In genomic region chr5:181189363-181189961, GRCh38 we compare ENCODE assay signal across 6 cellular contexts. TPM values are rescaled to one million over a fixed set of nuclear protein-coding genes. Genes with fewer than 3 reads are reported as not detected.
DNase-seq lines count a peak whose midpoint lies in the region; ATAC-seq and TF ChIP-seq lines count a peak whose summit lies in the region.

No MANE protein-coding gene starts in this region.

- H3K4me3 ChIP-seq in GM12864 (ENCODE audit: low read depth, low read length) (peak overlapping the region; percentile 87), transverse colon (peak overlapping the region; percentile 29 to 74 (median 60))

- no peak for TF ChIP-seq CTCF in GM12864 (IDR thresholded peaks at IDR 0.05; ENCODE audit: low read depth, low read length, missing control alignments)
- no peak for TF ChIP-seq CTCF in transverse colon (IDR thresholded peaks at IDR 0.05)

- H3K27ac ChIP-seq in transverse colon, result peak overlapping the region; percentile 90 to 97 (median 92)

- ATAC-seq in left colon, result peak; percentile 12
- no peak for ATAC-seq in HG02623 (IDR thresholded peaks at IDR 0.05; ENCODE audit: unreplicated experiment)

- in situ Hi-C loops in transverse colon (cut with MboI; ENCODE audit: low pct_ligation_motif_present in 1 of 4, low pct_unique_long_range_greater_than_20kb in 1 of 4, low sequenced_read_pairs in 3 of 4), result loop anchor here in 1 of 4 donors (5.0 kb wide), 1 partner anchor 73 kb away; the partner anchor contains the start of gene TRIM52

- WGBS in transverse colon (ENCODE audit: low coverage in 1 of 2), 2 donors, result 0 to 1% methylated on average over 13 to 41 of the region's 41 CpGs

- intact Hi-C loops in left colon (cut with DNase I, micrococcal nuclease) (loop anchor here in 1 of 2 donors (10.0 kb wide), 1 partner anchor 55 kb away; the partner anchor contains the start of gene RACK1), transverse colon (cut with DNase I; ENCODE audit: low total_unique reads) (loop anchor here (10.0 kb wide), 1 partner anchor 55 kb away; the partner anchor contains the start of gene RACK1)

- no peaks in the 10 kb centered on the region for H3K36me3 ChIP-seq in transverse colon

- TF ChIP-seq POLR2A in transverse colon (IDR thresholded peaks at IDR 0.05), result no peak

- H3K4me1 ChIP-seq in transverse colon, result peaks cover 7 to 29% (median 12%) of the 10 kb centered on the region in 4 donors

- H3K27me3 ChIP-seq in transverse colon, result no peaks in the 10 kb centered on the region

- no peaks in the 10 kb centered on the region for H3K9me3 ChIP-seq in transverse colon

- no peak for TF ChIP-seq EP300 in transverse colon (IDR thresholded peaks at IDR 0.05; ENCODE audit: low read depth)

- DNase-seq in GM12864 (ENCODE audit: low read depth), result no peak
- peak; percentile 64 for DNase-seq in activated T-cell treated with anti-CD3 and anti-CD28 coated beads, Interleukin-2, amount 50 U/mL, for 1 hour
- peak in 1 of 2 donors; percentile 59 for DNase-seq in left colon
- DNase-seq in transverse colon, result peak; percentile 45
- no peak for DNase-seq in DMS53 treated with DMSO at 0.1 percent for 48 hours (lab: John Stamatoyannopoulos, UW; ENCODE audit: unreplicated experiment)

RNA-seq across cellular contexts. Expression of gene TRIM7, which starts 15.5 kb away (rescaled TPM):
- total RNA-seq in left colon, result 10 to 100 TPM in 1 of 2 donors, 1 to 10 TPM in 1; 5.8 to 14.2 TPM
- total RNA-seq in transverse colon, result 10 to 100 TPM in 1 of 4 donors, 1 to 10 TPM in 2, not detected in 1; 2.5 to 16.7 (median 7.5) TPM

RNA-seq across cellular contexts. Expression of gene TRIM41, which starts 33.6 kb away (rescaled TPM):
- total RNA-seq in left colon (10 to 100 TPM; 21.5 to 32.0 TPM), transverse colon (10 to 100 TPM; 17.9 to 23.9 (median 18.7) TPM)

RNA-seq across cellular contexts. Expression of gene OR2V2, which starts 42.1 kb away (rescaled TPM):
- total RNA-seq in left colon (not detected), transverse colon (not detected)

RNA-seq across cellular contexts. Expression of gene RACK1, which starts 54.2 kb away (rescaled TPM):
- total RNA-seq in left colon, result 1,000 to 10,000 TPM; 1,192 to 1,207 TPM
- total RNA-seq in transverse colon, result 1,000 to 10,000 TPM; 1,633 to 1,930 (median 1,753) TPM

RNA-seq across cellular contexts. Expression of gene OR2V1, which starts 58.5 kb away (rescaled TPM):
- not detected for total RNA-seq in left colon
- not detected for total RNA-seq in transverse colon

Comparison
In these comparisons a context has a peak if more than half of its experiments do, and no peak if none do; other contexts are left out.
1. DNase-seq: peak in activated T-cell treated with anti-CD3 and anti-CD28 coated beads, Interleukin-2, amount 50 U/mL, for 1 hour (single experiment) and transverse colon (single experiment); none in GM12864 (single experiment) and DMS53 treated with DMSO at 0.1 percent for 48 hours (single experiment).